Comparison of ENCODE assay signal across 9 cellular contexts in the genomic region with DNA sequence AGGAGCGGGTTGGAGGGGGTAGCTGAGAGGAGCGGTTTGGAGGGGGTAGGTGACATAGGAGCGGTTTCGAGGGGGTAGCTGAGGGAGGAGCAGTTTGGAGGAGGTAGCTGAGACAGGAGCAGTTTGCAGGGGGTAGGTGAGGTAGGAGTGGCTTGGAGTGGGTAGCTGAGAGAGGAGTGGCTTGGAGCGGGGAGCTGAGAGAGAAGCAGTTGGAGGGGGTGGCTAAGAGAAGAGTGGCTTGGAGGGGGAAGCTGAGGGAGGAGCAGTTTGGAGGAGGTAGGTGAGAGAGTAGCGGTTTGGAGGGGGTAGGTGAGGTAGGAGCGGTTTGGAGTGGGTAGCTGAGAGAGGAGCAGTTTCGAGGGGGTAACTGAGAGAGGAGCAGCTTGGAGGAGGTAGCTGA.
"Had no signal": no experiment of that assay in that cellular context is flagged by ENCODE, and none has a peak within 500 bp of the region (broad histone marks: within the 10 kb centered on the region; RNA-seq: fewer than 3 reads in every experiment).

No MANE protein-coding gene starts in this region.

- H3K4me3 ChIP-seq: GM23248, GM23338, HAP-1 had no signal

- H2AFZ ChIP-seq: GM23248, GM23338 had no signal

- H3K4me2 ChIP-seq: GM23338 had no signal

- H3K27ac Mint-ChIP-seq: GM23338, H9, HFFc6 had no signal

- H3K9me3 ChIP-seq: HAP-1 had no signal

- H3K9ac ChIP-seq: GM23248 had no signal

- H3K36me3 ChIP-seq: HAP-1 had no signal

- H3K27ac ChIP-seq: GM23248 had no signal

- H3K4me3 Mint-ChIP-seq: GM23338, H9, HFFc6 had no signal

- DNase-seq: GM23248, GOT3, H7, H9, HCEC 1CT, HFFc6 had no signal

- ATAC-seq: GM23338, HCT116 had no signal

- H3K4me1 Mint-ChIP-seq: GM23338 had no signal

- H3K9me3 Mint-ChIP-seq: H9 had no signal

- H3K4me1 ChIP-seq: HAP-1 had no signal
